In the genomic region with DNA sequence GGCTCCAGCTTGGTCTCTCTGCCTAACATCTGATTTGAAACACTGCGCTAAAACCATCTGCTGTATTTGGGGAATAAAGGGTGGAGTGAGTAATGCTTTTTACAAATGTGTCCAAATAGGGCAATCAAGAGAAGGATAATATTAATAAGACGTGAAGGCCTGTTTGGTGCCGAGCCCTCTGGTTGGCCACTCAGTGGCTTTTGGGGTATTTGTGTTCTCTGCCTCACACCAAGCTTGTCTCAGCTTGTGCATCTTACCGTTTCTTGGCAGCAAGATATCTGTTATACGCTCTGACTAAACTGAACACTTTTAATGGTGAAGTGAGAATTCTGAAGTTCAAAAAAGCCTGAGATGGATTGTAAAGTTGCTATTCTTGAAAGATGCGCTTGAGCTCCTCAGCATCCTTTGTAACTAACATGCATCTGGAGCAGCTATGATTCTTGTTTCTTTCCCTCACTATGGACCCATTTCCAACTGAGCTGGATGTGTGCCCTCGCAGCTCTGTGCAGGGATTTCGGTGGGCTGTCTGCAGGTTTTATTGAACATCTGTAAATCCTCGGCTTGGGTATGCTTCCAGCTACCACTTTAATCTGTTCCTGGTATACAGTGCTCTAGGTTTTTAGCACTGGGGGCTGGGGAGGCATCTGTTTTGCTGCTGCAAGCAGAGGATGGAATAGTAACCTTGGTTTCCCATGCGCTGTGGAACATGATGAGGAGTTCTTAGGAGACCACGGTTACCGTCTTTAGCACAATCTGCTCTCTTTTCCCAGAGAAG, we compare ENCODE assay signal across 22 cellular contexts.
DNase-seq lines count a peak whose midpoint lies in the region; ATAC-seq, FAIRE-seq and TF ChIP-seq lines count a peak whose summit lies in the region.
"Had no signal": no experiment of that assay in that cellular context is flagged by ENCODE, and none has a peak within 500 bp of the region (broad histone marks: within the 10 kb centered on the region; RNA-seq: fewer than 3 reads in every experiment).

No MANE protein-coding gene starts in this region.

- DNase-seq in DMS 273 treated with DMSO at 0.1 percent for 48 hours (lab: John Stamatoyannopoulos, UW) (peak; percentile 81), NCI-H2171 treated with DMSO at 0.1 percent for 48 hours (lab: John Stamatoyannopoulos, UW) (peak; percentile 51), bronchial epithelial cell (ENCODE audit: low read depth) (peak; percentile 10), glutamatergic neuron (peak; percentile 20), GM19239 (ENCODE audit: insufficient read length, low spot score) (no peak), A172 (ENCODE audit: low spot score) (no peak), left lobe of liver (ENCODE audit: low spot score) (no peak), type B pancreatic cell (ENCODE audit: extremely low spot score, unreplicated experiment) (no peak)
- DNase-seq: CD4-positive, CD25-positive, alpha-beta regulatory T cell; DMS79; EL; GDM1; H7; NCI-H1092; NCI-H1417 treated with DMSO at 0.1 percent for 48 hours; NCI-H187 treated with DMSO at 0.1 percent for 48 hours; NCI-H526 treated with DMSO at 0.1 percent for 48 hours; RPMI8226; SHP77 had no signal

- FAIRE-seq in bronchial epithelial cell (lab: Jason Lieb, UNC) (no peak), GM19239 (lab: Jason Lieb, UNC) (no peak)
- FAIRE-seq: A204.1, GM12878 had no signal

- H3K36me3 ChIP-seq in bronchial epithelial cell (ENCODE audit: control insufficient read depth, insufficient read depth, low read length): no peaks in the 10 kb centered on the region
- H3K36me3 ChIP-seq: BLaER1 had no signal

- no peak overlapping the region for H3K4me3 ChIP-seq in bronchial epithelial cell (ENCODE audit: low read depth, low read length)
- H3K4me3 ChIP-seq: BLaER1, GM12878 had no signal

- no peaks in the 10 kb centered on the region for H3K36me3 Mint-ChIP-seq in glutamatergic neuron (ENCODE audit: unreplicated experiment)
- no peaks in the 10 kb centered on the region for H3K36me3 Mint-ChIP-seq in type B pancreatic cell
- H3K36me3 Mint-ChIP-seq: CD4-positive, CD25-positive, alpha-beta regulatory T cell had no signal

- H3K27me3 Mint-ChIP-seq in glutamatergic neuron (ENCODE audit: unreplicated experiment): peaks cover 5% of the 10 kb centered on the region
- H3K27me3 Mint-ChIP-seq in type B pancreatic cell: no peaks in the 10 kb centered on the region
- H3K27me3 Mint-ChIP-seq: CD4-positive, CD25-positive, alpha-beta regulatory T cell had no signal

- H3K27me3 ChIP-seq in bronchial epithelial cell (ENCODE audit: control insufficient read depth, insufficient read depth, low read length): no peaks in the 10 kb centered on the region
- H3K27me3 ChIP-seq: BLaER1 had no signal

- peak overlapping the region; percentile 71 for H3K27ac Mint-ChIP-seq in glutamatergic neuron (ENCODE audit: unreplicated experiment)
- no peak overlapping the region for H3K27ac Mint-ChIP-seq in type B pancreatic cell
- H3K27ac Mint-ChIP-seq: CD4-positive, CD25-positive, alpha-beta regulatory T cell had no signal

- H3K4me3 Mint-ChIP-seq in glutamatergic neuron (ENCODE audit: unreplicated experiment) (peak overlapping the region; percentile 22), type B pancreatic cell (no peak overlapping the region)
- H3K4me3 Mint-ChIP-seq: CD4-positive, CD25-positive, alpha-beta regulatory T cell had no signal

- H3K9me3 Mint-ChIP-seq in glutamatergic neuron (ENCODE audit: unreplicated experiment) (peaks cover 9% of the 10 kb centered on the region), type B pancreatic cell (no peaks in the 10 kb centered on the region)

- ATAC-seq in left lobe of liver: no peak
- ATAC-seq: GM12878 had no signal

- H3K4me1 Mint-ChIP-seq in glutamatergic neuron (ENCODE audit: low read depth, unreplicated experiment) (peaks cover 24% of the 10 kb centered on the region), type B pancreatic cell (ENCODE audit: unreplicated experiment) (no peaks in the 10 kb centered on the region)
- H3K4me1 Mint-ChIP-seq: CD4-positive, CD25-positive, alpha-beta regulatory T cell had no signal

- TF ChIP-seq CTCF in bronchial epithelial cell (IDR thresholded peaks at IDR 0.05; ENCODE audit: insufficient read depth, low read length, severe bottlenecking) (no peak), glutamatergic neuron (IDR thresholded peaks at IDR 0.05; ENCODE audit: partially characterized antibody, unreplicated experiment) (no peak), type B pancreatic cell (conservative IDR thresholded peaks at IDR 0.05) (no peak)

Comparison
In these comparisons a context has a peak if more than half of its experiments do, and no peak if none do; other contexts are left out.
1. DNase-seq: peak in DMS 273 treated with DMSO at 0.1 percent for 48 hours (single experiment), NCI-H2171 treated with DMSO at 0.1 percent for 48 hours (single experiment), bronchial epithelial cell (single experiment) and glutamatergic neuron (single experiment); none in GM19239 (single experiment), A172 (single experiment), left lobe of liver (single experiment) and type B pancreatic cell (single experiment).